In genomic region chr9:34178698-34179527, GRCh38 we compare ENCODE assay signal across 8 cellular contexts. TPM values are rescaled to one million over a fixed set of nuclear protein-coding genes. Genes with fewer than 3 reads are reported as not detected.
DNase-seq lines count a peak whose midpoint lies in the region; ATAC-seq and TF ChIP-seq lines count a peak whose summit lies in the region.

TSS of gene UBAP1 (plus strand) at chr9:34179043. CDS start at chr9:34220915, 41,872 bp downstream.

- peaks cover 11% of the 10 kb centered on the region for H3K4me1 Mint-ChIP-seq in activated T-helper 2 cell treated with anti-CD3 and anti-CD28 coated beads, Interferon-gamma antibody, Interleukin-2, Interleukin-4, amounts not matched to agents 10 μg/mL and 5 μg/mL and 100 μg/mL, durations not matched to agents 14 hours and 24 hours and 36 hours (ENCODE audit: low read depth)
- H3K4me1 Mint-ChIP-seq in natural killer cell, result peaks cover 26 to 28% of the 10 kb centered on the region in 2 donors

- intact Hi-C loops in activated T-helper 2 cell treated with anti-CD3 and anti-CD28 coated beads, Interferon-gamma antibody, Interleukin-2, Interleukin-4, amounts not matched to agents 10 μg/mL and 5 μg/mL and 100 μg/mL, durations not matched to agents 14 hours and 24 hours and 36 hours (cut with micrococcal nuclease), result loop anchor here (1.0 to 5.0 kb wide), 5 partner anchors 73 to 938 kb away; partner anchors contain the start of genes ATOSB, KIF24, NUDT2 and UBAP2
- intact Hi-C loops in natural killer cell (cut with micrococcal nuclease), result loop anchor here (1.0 to 5.0 kb wide), 5 partner anchors 14 to 130 kb away; partner anchors contain the start of genes DCAF12 and UBAP2

- peak within 1 kb of the TSS; percentile 94 for H3K27ac ChIP-seq in RWPE1

- CTCF ChIA-PET in RWPE1 (lab: Yijun Ruan, JAX), result interaction anchor here (1.1 kb wide), 2 partner anchors 12 to 74 kb away, joined by 5 to 11 read pairs; no protein-coding TSS in a partner anchor

- H3K36me3 Mint-ChIP-seq in activated T-helper 2 cell treated with anti-CD3 and anti-CD28 coated beads, Interferon-gamma antibody, Interleukin-2, Interleukin-4, amounts not matched to agents 10 μg/mL and 5 μg/mL and 100 μg/mL, durations not matched to agents 14 hours and 24 hours and 36 hours (ENCODE audit: low read depth), result peaks cover 19% of the 10 kb centered on the region
- no peaks in the 10 kb centered on the region for H3K36me3 Mint-ChIP-seq in natural killer cell

- peak within 1 kb of the TSS; percentile 94 for H3K27ac Mint-ChIP-seq in activated T-helper 2 cell treated with anti-CD3 and anti-CD28 coated beads, Interferon-gamma antibody, Interleukin-2, Interleukin-4, amounts not matched to agents 10 μg/mL and 5 μg/mL and 100 μg/mL, durations not matched to agents 14 hours and 24 hours and 36 hours
- H3K27ac Mint-ChIP-seq in natural killer cell, result peak within 1 kb of the TSS; percentile 97 to 98

- peak; percentile 95 to 99 (median 97) for ATAC-seq in natural killer cell

- no peaks in the 10 kb centered on the region for H3K27me3 Mint-ChIP-seq in activated T-helper 2 cell treated with anti-CD3 and anti-CD28 coated beads, Interferon-gamma antibody, Interleukin-2, Interleukin-4, amounts not matched to agents 10 μg/mL and 5 μg/mL and 100 μg/mL, durations not matched to agents 14 hours and 24 hours and 36 hours (ENCODE audit: low read depth)
- no peaks in the 10 kb centered on the region for H3K27me3 Mint-ChIP-seq in natural killer cell (ENCODE audit: low read depth in 2 of 2)

- H3K9me3 Mint-ChIP-seq in activated T-helper 2 cell treated with anti-CD3 and anti-CD28 coated beads, Interferon-gamma antibody, Interleukin-2, Interleukin-4, amounts not matched to agents 10 μg/mL and 5 μg/mL and 100 μg/mL, durations not matched to agents 14 hours and 24 hours and 36 hours, result no peaks in the 10 kb centered on the region
- H3K9me3 Mint-ChIP-seq in natural killer cell, result no peaks in the 10 kb centered on the region

- POLR2A ChIA-PET in RWPE1 (lab: Yijun Ruan, JAX; ENCODE audit: low non-redundant PET), result interaction anchor here (0.5 to 0.6 kb wide), 2 partner anchors 16 to 60 kb away, joined by 3 to 4 read pairs; no protein-coding TSS in a partner anchor

- H3K4me3 Mint-ChIP-seq in activated T-helper 2 cell treated with anti-CD3 and anti-CD28 coated beads, Interferon-gamma antibody, Interleukin-2, Interleukin-4, amounts not matched to agents 10 μg/mL and 5 μg/mL and 100 μg/mL, durations not matched to agents 14 hours and 24 hours and 36 hours (ENCODE audit: low read depth), result peak within 1 kb of the TSS; percentile 90
- H3K4me3 Mint-ChIP-seq in natural killer cell, result peak within 1 kb of the TSS; percentile 98

- peak; percentile 100 for DNase-seq in Daoy (ENCODE audit: low read depth)
- peak; percentile 50 for DNase-seq in GOT3 (lab: John Stamatoyannopoulos, UW)
- peak; percentile 90 for DNase-seq in LNCaP clone FGC (ENCODE audit: low read depth)
- DNase-seq in RWPE1 (ENCODE audit: low spot score), result peak; percentile 98
- peak; percentile 95 for DNase-seq in activated T-helper 2 cell treated with anti-CD3 and anti-CD28 coated beads, Interferon-gamma antibody, Interleukin-2, Interleukin-4, amounts not matched to agents 10 μg/mL and 5 μg/mL and 100 μg/mL, durations not matched to agents 14 hours and 24 hours and 36 hours (ENCODE audit: low spot score)
- peak; percentile 97 for DNase-seq in fibroblast of peridontal ligament (ENCODE audit: extremely low read depth)
- DNase-seq in natural killer cell, result peak; percentile 93
- peak; percentile 95 for DNase-seq in stimulated activated naive CD4-positive, alpha-beta T cell treated with Interleukin-2 at 50 U/mL for 16 hours (lab: John Stamatoyannopoulos, UW)

- peak within 1 kb of the TSS; percentile 93 for H3K4me3 ChIP-seq in LNCaP clone FGC (ENCODE audit: low read depth, low read length)

- TF ChIP-seq CTCF in LNCaP clone FGC (IDR thresholded peaks at IDR 0.05; ENCODE audit: control insufficient read depth, extremely low read depth, insufficient read depth), result no peak
- no peak for TF ChIP-seq CTCF in RWPE1 (conservative IDR thresholded peaks at IDR 0.05; ENCODE audit: low read depth)
- no peak for TF ChIP-seq CTCF in natural killer cell (IDR thresholded peaks at IDR 0.05)

RNA-seq across cellular contexts. Expression of gene UBAP1, which starts in this region (rescaled TPM):
- total RNA-seq in Daoy (2014; rRNA removed; shearing (Covaris generic)), result 15.5 and 23.5 TPM in 2 replicates
- 33.6 and 33.7 TPM in 2 replicates for total RNA-seq in activated T-helper 2 cell treated with anti-CD3 and anti-CD28 coated beads, Interferon-gamma antibody, Interleukin-2, Interleukin-4, amounts not matched to agents 10 μg/mL and 5 μg/mL and 100 μg/mL, durations not matched to agents 14 hours and 24 hours and 36 hours
- 10 to 100 TPM; 43.6 to 59.3 (median 49.7) TPM for total RNA-seq in natural killer cell

Comparison
In these comparisons a context has a peak if more than half of its experiments do, and no peak if none do; other contexts are left out.
1. Peak in every context shown above with its lines: DNase-seq, ATAC-seq, H3K4me3 ChIP-seq and H3K27ac ChIP-seq.
2. DNase-seq: peak in every context shown above with its lines; median percentile 100 in Daoy; 98 in RWPE1; 97 in fibroblast of peridontal ligament; 95 in activated T-helper 2 cell treated with anti-CD3 and anti-CD28 coated beads, Interferon-gamma antibody, Interleukin-2, Interleukin-4, amounts not matched to agents 10 μg/mL and 5 μg/mL and 100 μg/mL, durations not matched to agents 14 hours and 24 hours and 36 hours; 95 in stimulated activated naive CD4-positive, alpha-beta T cell treated with Interleukin-2 at 50 U/mL for 16 hours; 93 in natural killer cell; 90 in LNCaP clone FGC; 50 in GOT3.